In genomic region chr1:32990887-32991286, GRCh38 we compare ENCODE assay signal across 19 cellular contexts. TPM values are rescaled to one million over a fixed set of nuclear protein-coding genes. Genes with fewer than 3 reads are reported as not detected.
DNase-seq lines count a peak whose midpoint lies in the region; ATAC-seq, FAIRE-seq and TF ChIP-seq lines count a peak whose summit lies in the region.
"Had no signal": no experiment of that assay in that cellular context is flagged by ENCODE, and none has a peak within 500 bp of the region (broad histone marks: within the 10 kb centered on the region; RNA-seq: fewer than 3 reads in every experiment).

No MANE protein-coding gene starts in this region.

- no peaks in the 10 kb centered on the region for H3K36me3 Mint-ChIP-seq in HFFc6 (ENCODE audit: low read depth)
- H3K36me3 Mint-ChIP-seq: naive thymus-derived CD8-positive, alpha-beta T cell had no signal

- H3K4me2 ChIP-seq in BLaER1, result peak overlapping the region; percentile 89
- H3K4me2 ChIP-seq in GM12878 (ENCODE audit: control insufficient read depth, insufficient read depth), result no peak overlapping the region

- H3K27me3 ChIP-seq in BLaER1, result no peaks in the 10 kb centered on the region
- no peaks in the 10 kb centered on the region for H3K27me3 ChIP-seq in GM12878 (replicated peaks in 1 of 2; ENCODE audit: control insufficient read depth in 2 of 2, insufficient read depth in 2 of 2, low read length in 1 of 2)
- no peaks in the 10 kb centered on the region for H3K27me3 ChIP-seq in neutrophil
- H3K27me3 ChIP-seq: gastrocnemius medialis had no signal

- RAD21 ChIA-PET in GM12878 (lab: Charles Lee; ENCODE audit: unreplicated experiment), result interaction anchor here (1.3 to 4.0 kb wide), 3 partner anchors 10 to 31 kb away, joined by 3 to 63 read pairs (median 38); partner anchors contain the start of gene RNF19B

- no peaks in the 10 kb centered on the region for H3K27me3 Mint-ChIP-seq in HFFc6 (ENCODE audit: insufficient read depth)
- H3K27me3 Mint-ChIP-seq: naive thymus-derived CD8-positive, alpha-beta T cell had no signal

- 85% methylated on average over 4 of the region's 5 CpGs for WGBS in GM12878 (ENCODE audit: insufficient coverage, insufficient replicate concordance, low lambda C conversion rate, missing lambda C conversion rate)

- peak overlapping the region; percentile 77; the same call in 1 of the 2 replicates for H3K27ac ChIP-seq in BLaER1
- H3K27ac ChIP-seq in GM12878 (ENCODE audit: control insufficient read depth, insufficient read depth), result peak overlapping the region; percentile 99
- peak overlapping the region; percentile 100 for H3K27ac ChIP-seq in neutrophil
- H3K27ac ChIP-seq: psoas muscle had no signal

- intact Hi-C loops in GM12878 (cut with micrococcal nuclease; ENCODE audit: unreplicated experiment), result loop anchor here (5.0 kb wide), 1 partner anchor 36 kb away; no protein-coding TSS in a partner anchor

- H3K4me3 ChIP-seq in BLaER1 (no peak overlapping the region), GM12878 (no peak overlapping the region), neutrophil (ENCODE audit: low read depth in 1 of 2, low read length in 1 of 2) (peak overlapping the region; percentile 44 to 53)
- H3K4me3 ChIP-seq: gastrocnemius medialis, psoas muscle had no signal

- POLR2A ChIA-PET in GM12878 (lab: Charles Lee), result interaction anchor here (0.6 to 4.8 kb wide), 5 partner anchors 10 to 34 kb away, joined by 4 to 56 read pairs (median 10); partner anchors contain the start of gene RNF19B

- no peaks in the 10 kb centered on the region for H3K79me2 ChIP-seq in GM12878 (ENCODE audit: control insufficient read depth, insufficient read depth, low read length)

- in situ Hi-C loops in GM12878 (cut with MboI), result no loop called here

- no peak overlapping the region for H3K9ac ChIP-seq in BLaER1
- no peak overlapping the region; the same call in 1 of the 2 replicates for H3K9ac ChIP-seq in GM12878 (ENCODE audit: control insufficient read depth, insufficient read depth, low read length)

- peaks cover 48% of the 10 kb centered on the region for H3K4me1 Mint-ChIP-seq in HFFc6 (ENCODE audit: low read depth)

- ATAC-seq in GM12878 (no peak), GM21529 (IDR thresholded peaks at IDR 0.05; ENCODE audit: unreplicated experiment) (no peak), HG03378 (IDR thresholded peaks at IDR 0.05; ENCODE audit: unreplicated experiment) (no peak)
- ATAC-seq: activated T-cell treated with anti-CD3 and anti-CD28 coated beads, Interleukin-2, amount 50 U/mL, for 4 hours; gastrocnemius medialis; left ventricle myocardium superior; naive thymus-derived CD8-positive, alpha-beta T cell had no signal

- no peaks in the 10 kb centered on the region for H4K20me1 ChIP-seq in BLaER1
- no peaks in the 10 kb centered on the region for H4K20me1 ChIP-seq in GM12878 (ENCODE audit: control insufficient read depth, insufficient read depth)

- FAIRE-seq in GM12878 (lab: Jason Lieb, UNC), result no peak

- CTCF ChIA-PET in GM12878 (lab: Yijun Ruan, JAX), result interaction anchor here (1.5 to 2.5 kb wide), 2 partner anchors 16 to 64 kb away, joined by 5 to 11 read pairs; no protein-coding TSS in a partner anchor

- no peak for TF ChIP-seq RAD21 in GM12878 (IDR thresholded peaks at IDR 0.05; ENCODE audit: insufficient read depth, low read depth, low read length)

- no peak overlapping the region for H3K4me3 Mint-ChIP-seq in HFFc6
- H3K4me3 Mint-ChIP-seq: activated T-cell treated with anti-CD3 and anti-CD28 coated beads, Interleukin-2, amount 50 U/mL, for 4 hours; naive thymus-derived CD8-positive, alpha-beta T cell had no signal

- H3K36me3 ChIP-seq in BLaER1 (no peaks in the 10 kb centered on the region), GM12878 (ENCODE audit: control insufficient read depth in 2 of 2, insufficient read depth in 2 of 2, low read length in 1 of 2) (no peaks in the 10 kb centered on the region; a peak in 1 of 4 replicates), neutrophil (no peaks in the 10 kb centered on the region)
- H3K36me3 ChIP-seq: gastrocnemius medialis had no signal

- TF ChIP-seq POLR2A in GM12878 (IDR thresholded peaks at IDR 0.05; ENCODE audit: low read depth, low read length), result no peak

- H3K9me3 ChIP-seq in BLaER1 (no peaks in the 10 kb centered on the region), GM12878 (replicated peaks; ENCODE audit: control insufficient read depth, insufficient read depth, low read length) (no peaks in the 10 kb centered on the region), neutrophil (no peaks in the 10 kb centered on the region)
- H3K9me3 ChIP-seq: gastrocnemius medialis, psoas muscle had no signal

- BruUV-seq in GM12878 (replicated peaks; lab: Mats Ljungman, UMichigan), result no TSS peak

- TF ChIP-seq EP300 in GM12878 (IDR thresholded peaks at IDR 0.05; ENCODE audit: borderline replicate concordance in 1 of 2, control insufficient read depth in 1 of 2, low read depth in 2 of 2, low read length in 2 of 2), result no peak

- H2AFZ ChIP-seq in GM12878 (ENCODE audit: control insufficient read depth, low read depth, low read length), result no peak overlapping the region

- SMC1A ChIA-PET in GM12878 (lab: Charles Lee; ENCODE audit: uncharacterized antibody, unreplicated experiment), result interaction anchor here (4.0 kb wide), 1 partner anchor 29 kb away, joined by 30 read pairs; no protein-coding TSS in a partner anchor

- H3K4me1 ChIP-seq in BLaER1 (peaks cover 79% of the 10 kb centered on the region), GM12878 (ENCODE audit: control insufficient read depth, insufficient read depth, low read length) (peaks cover 57% of the 10 kb centered on the region), neutrophil (ENCODE audit: control insufficient read depth in 1 of 2, insufficient read depth in 1 of 2, low read depth in 1 of 2, low read length in 1 of 2) (peaks cover 84 to 91% of the 10 kb centered on the region in 2 experiments)

- TF ChIP-seq CTCF in HFFc6 (IDR thresholded peaks at IDR 0.05) (no peak), GM12878 (IDR thresholded peaks at IDR 0.05 in 2 of 3, conservative IDR thresholded peaks at IDR 0.05 in 1 of 3; ENCODE audit: control insufficient read depth in 2 of 3, extremely low read depth in 1 of 3, insufficient read depth in 1 of 3, low read depth in 3 of 3, low read length in 3 of 3) (no peak), neutrophil (IDR thresholded peaks at IDR 0.05) (no peak)

- DNase-seq in HFFc6, result no peak
- DNase-seq in GM12878 (ENCODE audit: low read depth, low spot score), result no peak
- DNase-seq in SW 1271 (lab: John Stamatoyannopoulos, UW), result no peak
- DNase-seq in NCI-H446 (lab: John Stamatoyannopoulos, UW), result no peak
- DNase-seq: activated CD4-positive, alpha-beta T cell treated with anti-CD3 and anti-CD28 coated beads for 4 hours; activated T-cell treated with anti-CD3 and anti-CD28 coated beads, Interleukin-2, amount 50 U/mL, for 4 hours; DMS 273 treated with DMSO at 0.1 percent for 48 hours; gastrocnemius medialis; H7; left ventricle myocardium superior; naive thymus-derived CD8-positive, alpha-beta T cell; NCI-H1694 treated with DMSO at 0.1 percent for 48 hours; psoas muscle; SHP77 treated with DMSO at 0.1 percent for 48 hours; T-helper 9 cell had no signal

- H3K9me3 Mint-ChIP-seq in HFFc6, result no peaks in the 10 kb centered on the region
- H3K9me3 Mint-ChIP-seq: activated T-cell treated with anti-CD3 and anti-CD28 coated beads, Interleukin-2, amount 50 U/mL, for 4 hours; naive thymus-derived CD8-positive, alpha-beta T cell had no signal

- peak overlapping the region; percentile 43 for H3K27ac Mint-ChIP-seq in HFFc6

RNA-seq across cellular contexts. Expression of gene RNF19B, which starts 26.3 kb away (rescaled TPM):
- total RNA-seq in HFFc6 (2021; fragmentation: NEBNext Ultra II Directional; extraction: Animal tissue kit (Norgen Biotek cat#: 25700)), result 10 to 100 TPM in 3 of 6 experiments, 1 to 10 TPM in 3; 9.4 to 10.6 (median 9.9) TPM
- 15.2 and 15.5 TPM in 2 replicates for total RNA-seq in GM12878 (2013; cell fraction: nucleolus; rRNA removed)
- total RNA-seq in GM12878 (2014; rRNA removed) (17.2 and 17.6 TPM in 2 replicates), GM12878 (2014; rRNA removed; fragmentation: Illumina TruSeq; extraction: Trizol) (15.5 and 16.7 TPM in 2 replicates), GM12878 (2021) (30.3 and 32.2 TPM in 2 replicates)
- 12.8 TPM for polyA plus RNA-seq in GM12878 (2011; ENCODE audit: low read depth)
- polyA plus RNA-seq in GM12878 (2011; rRNA removed) (21.7 and 32.6 TPM in 2 replicates), GM12878 (2014; fragmentation: Illumina TruSeq; extraction: Trizol) (23.1 and 24.9 TPM in 2 replicates), GM12878 (2014; fragmentation: Nextera tagmentation; extraction: Ambion mirVana) (1 to 10 TPM; 4.3 to 9.1 TPM), GM12878 (2014; rRNA removed) (23.4 and 24.2 TPM in 2 replicates), GM12878 (2016; fragmentation: Nextera tagmentation; extraction: Ambion mirVana) (1 to 10 TPM; 2.8 to 4.0 TPM)
- 29.5 and 31.4 TPM in 2 replicates for polyA plus RNA-seq in GM12878 (2011; cell fraction: cytosol; rRNA removed)
- polyA plus RNA-seq in GM12878 (2011; cell fraction: nucleus; rRNA removed), result 16.5 and 19.7 TPM in 2 replicates
- 16.7 and 18.2 TPM in 2 replicates for polyA plus RNA-seq in GM12878 (2012)
- 54.0 and 66.6 TPM in 2 replicates for polyA minus RNA-seq in GM12878 (2011; rRNA and poly(A)+ RNA removed)
- 17.2 and 18.3 TPM in 2 replicates for polyA minus RNA-seq in GM12878 (2011; cell fraction: cytosol; rRNA and poly(A)+ RNA removed)
- 14.4 and 22.5 TPM in 2 replicates for polyA minus RNA-seq in GM12878 (2011; cell fraction: nucleus; rRNA and poly(A)+ RNA removed)

RNA-seq across cellular contexts. Expression of gene AK2, which starts 45.8 kb away (rescaled TPM):
- 100 to 1,000 TPM; 160 to 173 (median 168) TPM for total RNA-seq in HFFc6 (2021; fragmentation: NEBNext Ultra II Directional; extraction: Animal tissue kit (Norgen Biotek cat#: 25700))
- 424 and 447 TPM in 2 replicates for total RNA-seq in GM12878 (2013; cell fraction: nucleolus; rRNA removed)
- total RNA-seq in GM12878 (2014; rRNA removed) (191 and 229 TPM in 2 replicates), GM12878 (2014; rRNA removed; fragmentation: Illumina TruSeq; extraction: Trizol) (284 and 290 TPM in 2 replicates), GM12878 (2021) (272 and 290 TPM in 2 replicates)
- 86.3 TPM for polyA plus RNA-seq in GM12878 (2011; ENCODE audit: low read depth)
- polyA plus RNA-seq in GM12878 (2011; rRNA removed) (415 and 485 TPM in 2 replicates), GM12878 (2014; fragmentation: Illumina TruSeq; extraction: Trizol) (500 and 533 TPM in 2 replicates), GM12878 (2014; fragmentation: Nextera tagmentation; extraction: Ambion mirVana) (10 to 100 TPM; 52.3 to 80.3 TPM), GM12878 (2014; rRNA removed) (248 and 259 TPM in 2 replicates), GM12878 (2016; fragmentation: Nextera tagmentation; extraction: Ambion mirVana) (100 to 1,000 TPM; 347 to 359 TPM)
- polyA plus RNA-seq in GM12878 (2011; cell fraction: cytosol; rRNA removed), result 398 and 633 TPM in 2 replicates
- polyA plus RNA-seq in GM12878 (2011; cell fraction: nucleus; rRNA removed), result 263 and 302 TPM in 2 replicates
- polyA plus RNA-seq in GM12878 (2012), result 170 and 192 TPM in 2 replicates
- polyA minus RNA-seq in GM12878 (2011; rRNA and poly(A)+ RNA removed), result 119 and 142 TPM in 2 replicates
- 81.6 and 83.8 TPM in 2 replicates for polyA minus RNA-seq in GM12878 (2011; cell fraction: cytosol; rRNA and poly(A)+ RNA removed)
- 73.0 and 82.6 TPM in 2 replicates for polyA minus RNA-seq in GM12878 (2011; cell fraction: nucleus; rRNA and poly(A)+ RNA removed)

Comparison
In these comparisons a context has a peak if more than half of its experiments do, and no peak if none do; other contexts are left out.
1. H3K4me3 ChIP-seq: peak in neutrophil (2 of 2); none in BLaER1 (single experiment) and GM12878 (single experiment).
2. Peak in every context shown above with its lines, with median percentiles within 50 percentile points of each other: H3K27ac ChIP-seq.